8 cellular contexts compared by ENCODE assay signal in the genomic region with DNA sequence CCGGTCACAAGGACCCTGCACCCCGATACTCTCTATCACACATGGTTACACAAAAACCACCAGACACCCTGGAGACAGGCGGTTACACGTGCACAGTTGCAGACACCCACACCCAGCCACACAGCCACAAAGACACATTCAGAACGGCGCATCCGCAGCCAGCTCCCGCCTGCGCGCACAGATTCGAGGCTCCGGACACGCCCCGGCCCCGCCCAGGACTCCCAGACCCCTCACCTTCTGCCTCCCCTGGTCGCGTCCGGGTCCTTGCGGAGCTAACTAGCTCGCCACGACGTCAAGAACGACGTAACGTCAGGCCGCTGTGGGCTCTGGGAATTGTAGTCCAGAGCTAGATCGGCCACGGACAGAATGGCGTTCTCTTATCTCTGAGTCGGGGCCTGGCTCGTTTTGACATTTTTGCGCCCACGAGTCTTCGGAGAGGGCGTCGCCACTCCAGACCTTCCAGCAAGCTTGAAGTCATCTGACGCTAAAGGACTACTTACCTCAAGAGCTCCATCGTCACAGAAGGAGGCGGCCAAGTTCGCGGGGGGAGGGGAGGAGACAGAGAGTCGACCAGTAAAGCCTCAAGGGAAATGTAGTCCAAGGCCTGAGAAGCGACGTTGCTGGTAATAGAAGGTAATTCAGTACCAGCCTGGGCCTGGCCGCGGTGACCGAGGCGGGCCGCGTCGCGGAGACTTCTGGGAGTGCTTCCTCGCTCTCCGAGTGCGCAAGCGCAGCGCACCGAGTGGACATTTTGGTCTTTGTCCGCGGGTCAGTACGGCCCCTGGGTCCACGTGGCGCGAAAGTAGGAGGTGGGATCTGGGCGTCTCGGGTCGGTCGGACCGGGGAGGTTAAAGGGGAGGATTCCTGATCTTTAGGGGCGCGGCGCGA. TPM values are rescaled to one million over a fixed set of nuclear protein-coding genes. Genes with fewer than 3 reads are reported as not detected.
A peak's percentile ranks its signal among the peaks of the same experiment; 100 is the strongest.
DNase-seq lines count a peak whose midpoint lies in the region; ATAC-seq, FAIRE-seq and TF ChIP-seq lines count a peak whose summit lies in the region.

A gene (plus strand): TSS at position 719 of the 888 bp plus-strand sequence. CDS start 21,335 bp downstream, outside the sequence.
A gene (minus strand): TSS at position 278 of the 888 bp plus-strand sequence. CDS start 12,680 bp downstream, outside the sequence.

- peak; percentile 89 for TF ChIP-seq POLR2A in GM19099 (IDR thresholded peaks at IDR 0.05; ENCODE audit: extremely low read depth, insufficient read length, low read depth)

- no peaks in the 10 kb centered on the region for H3K27me3 ChIP-seq in keratinocyte (ENCODE audit: control insufficient read depth, extremely low read depth, insufficient read depth, low read length)

- peaks cover 2% of the 10 kb centered on the region for H3K9me1 ChIP-seq in keratinocyte (ENCODE audit: control insufficient read depth, extremely low read depth, insufficient read depth, low read length)

- peak; percentile 93 for ATAC-seq in HG03354 (IDR thresholded peaks at IDR 0.05; ENCODE audit: poor library complexity, severe bottlenecking, unreplicated experiment)
- peak; percentile 89 to 91 for ATAC-seq in activated CD4-positive, CD25-positive, alpha-beta regulatory T cell treated with anti-CD3 and anti-CD28 coated beads, Interleukin-2, amount 50 U/mL, for 24 hours

- H3K4me3 ChIP-seq in keratinocyte (ENCODE audit: control insufficient read depth in 2 of 3, extremely low read depth in 1 of 3, insufficient read depth in 2 of 3, low read depth in 1 of 3, low read length in 3 of 3) = peak within 1 kb of the TSS; percentile 78 to 99 (median 89)

- peak within 1 kb of the TSS; percentile 99 for H3K9ac ChIP-seq in keratinocyte (ENCODE audit: control insufficient read depth, extremely low read depth, insufficient read depth, low read length)

- no peaks in the 10 kb centered on the region for H3K9me3 ChIP-seq in keratinocyte (ENCODE audit: control insufficient read depth, low read depth, low read length)

- no peaks in the 10 kb centered on the region for H3K36me3 ChIP-seq in keratinocyte (ENCODE audit: control insufficient read depth in 2 of 2, extremely low read depth in 1 of 2, insufficient read depth in 2 of 2, low read length in 2 of 2)

- peak within 1 kb of the TSS; percentile 100 for H3K4me2 ChIP-seq in keratinocyte (ENCODE audit: control insufficient read depth, extremely low read depth, insufficient read depth, low read depth, low read length)

- DNase-seq in Ammon's horn (ENCODE audit: low spot score) (peak; percentile 99), NCI-H446 (lab: John Stamatoyannopoulos, UW) (peak; percentile 98 to 99), cerebellum (ENCODE audit: low spot score) (peak; percentile 98), keratinocyte (ENCODE audit: low read depth, low spot score) (peak; percentile 88)
- DNase-seq in stimulated activated CD4-positive, alpha-beta T cell treated with anti-CD3 and anti-CD28 coated beads, Interleukin-12 subunit alpha, Interleukin-12 subunit beta, amount 100 ng/mL, for 48 hours (ENCODE audit: low read depth in 2 of 3, low spot score in 1 of 3) = peak; percentile 93 to 97 (median 95)

- peak; percentile 78 for FAIRE-seq in keratinocyte (lab: Jason Lieb, UNC)

- peaks cover 54% of the 10 kb centered on the region for H3K79me2 ChIP-seq in keratinocyte (ENCODE audit: control insufficient read depth, insufficient read depth, low read length)

- peak within 1 kb of the TSS; percentile 96 for H3K27ac ChIP-seq in keratinocyte (ENCODE audit: control insufficient read depth, insufficient read depth, low read length)

- peaks cover 12% of the 10 kb centered on the region for H3K4me1 ChIP-seq in keratinocyte (ENCODE audit: control insufficient read depth, extremely low read depth, insufficient read depth, low read length)

- dilution Hi-C loops in keratinocyte (cut with MboI; ENCODE audit: extremely low pct_ligation_motif_present, low sequenced_read_pairs) = no loop called here

- H2AFZ ChIP-seq in keratinocyte (ENCODE audit: control insufficient read depth, low read length) = peak within 1 kb of the TSS; percentile 100

- H4K20me1 ChIP-seq in keratinocyte (ENCODE audit: control insufficient read depth, extremely low read depth, insufficient read depth, low read length) = peaks cover 7% of the 10 kb centered on the region

- peak in 1 of 3 experiments; percentile 15 for TF ChIP-seq CTCF in keratinocyte (optimal IDR thresholded peaks at IDR 0.05 in 1 of 3, IDR thresholded peaks at IDR 0.05 in 1 of 3, conservative IDR thresholded peaks at IDR 0.05 in 1 of 3; ENCODE audit: extremely low read depth in 1 of 3, insufficient read depth in 2 of 3, low read length in 3 of 3)

RNA-seq across cellular contexts. Expression of the first gene that starts in this region (rescaled TPM):
- total RNA-seq in cerebellum = 83.1 TPM
- 45.5 to 82.6 TPM (median 67.3 TPM) in 3 replicates for polyA plus RNA-seq in keratinocyte
- 47.2 TPM for polyA plus RNA-seq in keratinocyte (2011; ENCODE audit: low read depth)
- polyA plus RNA-seq in keratinocyte (2011; cell fraction: cytosol; rRNA removed) = 50.4 and 82.4 TPM in 2 replicates
- 54.1 and 66.1 TPM in 2 replicates for polyA plus RNA-seq in keratinocyte (2011; cell fraction: nucleus; rRNA removed)
- 41.6 and 69.7 TPM in 2 replicates for polyA plus RNA-seq in keratinocyte (2012; ENCODE audit: low replicate concordance)
- polyA minus RNA-seq in keratinocyte = 4.2 to 54.6 TPM (median 20.1 TPM) in 3 replicates
- 47.6 TPM for polyA minus RNA-seq in keratinocyte (2011; cell fraction: cytosol; rRNA and poly(A)+ RNA removed)
- 24.8 and 62.8 TPM in 2 replicates for polyA minus RNA-seq in keratinocyte (2011; cell fraction: nucleus; rRNA and poly(A)+ RNA removed)

RNA-seq across cellular contexts. Expression of the second gene that starts in this region (rescaled TPM):
- 14.6 TPM for total RNA-seq in cerebellum
- 2.0 to 3.5 TPM (median 2.3 TPM) in 3 replicates for polyA plus RNA-seq in keratinocyte
- 3.0 TPM for polyA plus RNA-seq in keratinocyte (2011; ENCODE audit: low read depth)
- 1.1 and 2.0 TPM in 2 replicates for polyA plus RNA-seq in keratinocyte (2011; cell fraction: cytosol; rRNA removed)
- polyA plus RNA-seq in keratinocyte (2011; cell fraction: nucleus; rRNA removed) = 6.9 and 7.1 TPM in 2 replicates
- 1.6 and 3.3 TPM in 2 replicates for polyA plus RNA-seq in keratinocyte (2012; ENCODE audit: low replicate concordance)
- polyA minus RNA-seq in keratinocyte = 1.3 to 5.6 TPM (median 5.1 TPM) in 3 replicates
- not detected for polyA minus RNA-seq in keratinocyte (2011; cell fraction: cytosol; rRNA and poly(A)+ RNA removed)
- polyA minus RNA-seq in keratinocyte (2011; cell fraction: nucleus; rRNA and poly(A)+ RNA removed) = 1.8 and 5.0 TPM in 2 replicates

Comparison
In these comparisons a context has a peak if more than half of its experiments do, and no peak if none do; other contexts are left out.
1. Peak in every context shown above with its lines: DNase-seq, ATAC-seq, H3K4me3 ChIP-seq and H3K27ac ChIP-seq.